Comparison of ENCODE assay signal across 8 cellular contexts in the genomic region with DNA sequence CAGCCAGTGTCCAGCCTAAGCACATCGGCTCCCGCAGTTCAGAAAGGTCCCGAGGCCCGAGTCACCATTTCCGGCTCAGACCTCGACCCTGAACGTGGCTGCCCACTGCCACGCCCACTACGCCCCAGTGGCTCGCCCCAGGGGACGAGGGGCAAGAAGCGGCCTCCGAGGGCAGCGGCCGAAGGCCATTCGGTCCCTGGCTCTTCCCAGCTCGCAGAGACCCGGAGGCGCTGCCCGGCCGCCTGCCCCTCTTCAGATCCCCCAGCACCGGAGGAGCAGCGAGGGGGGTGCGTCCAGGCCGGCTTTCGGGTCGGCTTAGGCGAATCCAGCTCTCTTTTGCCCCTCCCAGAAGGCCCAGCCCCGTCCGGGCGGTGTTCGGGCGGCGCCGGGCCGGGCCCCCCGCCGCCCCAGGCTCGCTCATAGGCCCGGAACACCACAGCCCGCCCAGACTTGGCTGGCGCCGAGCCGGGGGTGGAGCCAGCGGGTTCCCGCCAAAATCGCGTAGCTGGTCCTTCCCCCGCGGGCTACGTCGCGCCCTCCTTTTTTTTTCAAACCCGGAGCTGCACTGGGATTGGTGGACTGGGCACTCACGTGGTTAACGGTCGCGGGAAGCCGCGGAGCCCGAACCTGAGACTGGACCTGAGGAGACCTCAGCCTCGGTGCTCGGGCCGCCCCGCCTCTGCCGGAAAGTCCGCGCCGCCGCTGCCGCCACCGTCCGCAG. TPM values are rescaled to one million over a fixed set of nuclear protein-coding genes. Genes with fewer than 3 reads are reported as not detected.
DNase-seq lines count a peak whose midpoint lies in the region; ATAC-seq and TF ChIP-seq lines count a peak whose summit lies in the region.

Gene WEE1, plus strand, starts transcription at position 617 of the 721 bp plus-strand sequence. CDS start 264 bp downstream, outside the sequence.

- H3K27me3 ChIP-seq in SK-N-SH (ENCODE audit: insufficient read depth): no peaks in the 10 kb centered on the region

- H3K9me3 ChIP-seq in SK-N-SH: no peaks in the 10 kb centered on the region

- peak; percentile 90 for ATAC-seq in HG02610 (IDR thresholded peaks at IDR 0.05; ENCODE audit: unreplicated experiment)

- peaks cover 51% of the 10 kb centered on the region for H3K79me2 ChIP-seq in SK-N-SH (ENCODE audit: insufficient read depth)

- H3K27ac ChIP-seq in SK-N-SH (ENCODE audit: low read depth in 2 of 2, low read length in 1 of 2): peak within 1 kb of the TSS; percentile 95 to 99

- no peak for TF ChIP-seq RAD21 in SK-N-SH (IDR thresholded peaks at IDR 0.05; ENCODE audit: low read length)

- peak; percentile 98 for DNase-seq in GM10248 (ENCODE audit: extremely low spot score)
- DNase-seq in NCI-H1092 (lab: John Stamatoyannopoulos, UW): peak; percentile 98
- DNase-seq in SK-N-SH: peak; percentile 97
- peak; percentile 98 for DNase-seq in activated naive CD4-positive, alpha-beta T cell treated with anti-CD3 and anti-CD28 coated beads, Interleukin-2, amount 50 U/mL, for 16 hours
- peak; percentile 91 for DNase-seq in globus pallidus (ENCODE audit: low spot score)
- DNase-seq in nucleus accumbens (lab: John Stamatoyannopoulos, UW): peak; percentile 41 to 95 (median 85)
- DNase-seq in superior temporal gyrus (ENCODE audit: extremely low spot score): peak; percentile 93

- no peaks in the 10 kb centered on the region for H3K9me2 ChIP-seq in SK-N-SH

- WGBS in SK-N-SH (ENCODE audit: low lambda C conversion rate): 0% methylated on average over 12 of the region's 73 CpGs

- peaks cover 5% of the 10 kb centered on the region; the same call in 1 of the 2 replicates for H4K20me1 ChIP-seq in SK-N-SH (ENCODE audit: insufficient read depth)

- CTCF ChIA-PET in GM10248 (lab: Yijun Ruan, JAX) (interaction anchor here (0.8 to 2.6 kb wide), 10 partner anchors 11 to 186 kb away, joined by 3 to 11 read pairs (median 6); no protein-coding TSS in a partner anchor), SK-N-SH (lab: Yijun Ruan, JAX) (interaction anchor here (0.6 to 1.4 kb wide), 6 partner anchors 11 to 734 kb away, joined by 3 to 5 read pairs (median 4); no protein-coding TSS in a partner anchor)

- H3K4me2 ChIP-seq in SK-N-SH: peak within 1 kb of the TSS; percentile 90

- peaks cover 19% of the 10 kb centered on the region for H3F3A ChIP-seq in SK-N-SH (replicated peaks; ENCODE audit: insufficient read depth)

- H3K4me1 ChIP-seq in SK-N-SH (ENCODE audit: control insufficient read depth in 1 of 2, insufficient read depth in 2 of 2, low read depth in 1 of 2, low read length in 1 of 2): peaks cover 14 to 20% of the 10 kb centered on the region in 2 experiments

- peaks cover 19 to 22% of the 10 kb centered on the region in 2 experiments for H3K36me3 ChIP-seq in SK-N-SH (replicated peaks in 1 of 2; ENCODE audit: control insufficient read depth in 1 of 2, insufficient read depth in 2 of 2, low read length in 1 of 2)

- no peak within 1 kb of the TSS; the same call in 1 of the 2 replicates for H2AFZ ChIP-seq in SK-N-SH (ENCODE audit: low read depth)

- H3K9ac ChIP-seq in SK-N-SH: peak within 1 kb of the TSS; percentile 98

- peak; percentile 26 to 30; a peak in 1 of 4 replicates for TF ChIP-seq EP300 in SK-N-SH (IDR thresholded peaks at IDR 0.05; ENCODE audit: borderline replicate concordance in 1 of 2, low read depth in 1 of 2, low read length in 1 of 2)

- POLR2A ChIA-PET in GM10248 (lab: Yijun Ruan, JAX): interaction anchor here (0.5 to 1.6 kb wide), 11 partner anchors 12 to 229 kb away, joined by 3 to 5 read pairs (median 3); partner anchors contain the start of gene ZNF143
- POLR2A ChIA-PET in SK-N-SH (lab: Yijun Ruan, JAX): interaction anchor here (0.9 to 1.9 kb wide), 8 partner anchors 21 to 735 kb away, joined by 3 to 15 read pairs (median 3); partner anchors contain the start of gene ZNF143

- TF ChIP-seq CTCF in GM10248 (IDR thresholded peaks at IDR 0.05; ENCODE audit: control extremely low read depth, extremely low read depth, low read depth, missing control alignments) (no peak), SK-N-SH (IDR thresholded peaks at IDR 0.05) (no peak)

- peak within 1 kb of the TSS; percentile 70 to 89 for H3K4me3 ChIP-seq in SK-N-SH (ENCODE audit: low read depth in 2 of 2, low read length in 1 of 2)

TF ChIP-seq in SK-N-SH, 30 proteins besides CTCF, POLR2A, EP300 and RAD21 (continues in another document):
- TF ChIP-seq RXRA (IDR thresholded peaks at IDR 0.05; ENCODE audit: borderline replicate concordance, low read depth) (no peak), SIN3A (IDR thresholded peaks at IDR 0.05; ENCODE audit: borderline replicate concordance, low read depth, low read length) (no peak; the same call in 1 of the 2 replicates), FOXJ3 (CRISPR knock-in tag; IDR thresholded peaks at IDR 0.05) (peak; percentile 48; the same call in 1 of the 2 replicates), RFX5 (IDR thresholded peaks at IDR 0.05; ENCODE audit: low read length) (peak; percentile 59; the same call in 1 of the 2 replicates), MAX (IDR thresholded peaks at IDR 0.05; ENCODE audit: low read depth) (peak; percentile 61), FOXM1 (IDR thresholded peaks at IDR 0.05; ENCODE audit: low read depth) (peak; percentile 90), EZH2phosphoT487 (IDR thresholded peaks at IDR 0.05; ENCODE audit: borderline replicate concordance, low read depth) (no peak), YY1 (IDR thresholded peaks at IDR 0.05; ENCODE audit: low read depth) (peak; percentile 40; the same call in 1 of the 2 replicates), JUND (IDR thresholded peaks at IDR 0.05) (no peak), TCF12 (IDR thresholded peaks at IDR 0.05) (0 out of 2 replicates have a peak, but pooled peaks have one; percentile 1), NRF1 (IDR thresholded peaks at IDR 0.05; ENCODE audit: low read depth, low read length) (peak; percentile 31; the same call in 1 of the 2 replicates), MXI1 (IDR thresholded peaks at IDR 0.05; ENCODE audit: low read depth, low read length) (peak; percentile 75), ELF1 (IDR thresholded peaks at IDR 0.05) (peak; percentile 77), TEAD4 (IDR thresholded peaks at IDR 0.05; ENCODE audit: borderline replicate concordance, insufficient read depth) (no peak), GATA2 (CRISPR knock-in tag; IDR thresholded peaks at IDR 0.05) (no peak), NFIC (IDR thresholded peaks at IDR 0.05; ENCODE audit: borderline replicate concordance) (peak; percentile 59), USF1 (IDR thresholded peaks at IDR 0.05; ENCODE audit: borderline replicate concordance, low read depth) (peak; percentile 94), TAF1 (IDR thresholded peaks at IDR 0.05; ENCODE audit: borderline replicate concordance, low read depth, low read length) (peak; percentile 16), SMC3 (IDR thresholded peaks at IDR 0.05; ENCODE audit: low read depth, low read length) (no peak), GABPA (IDR thresholded peaks at IDR 0.05; ENCODE audit: low read depth) (peak; percentile 52), POLR2AphosphoS5 (IDR thresholded peaks at IDR 0.05; ENCODE audit: low read depth, low read length) (0 out of 2 replicates have a peak, but pooled peaks have one; percentile 4)
- TF ChIP-seq, protein P1, sequence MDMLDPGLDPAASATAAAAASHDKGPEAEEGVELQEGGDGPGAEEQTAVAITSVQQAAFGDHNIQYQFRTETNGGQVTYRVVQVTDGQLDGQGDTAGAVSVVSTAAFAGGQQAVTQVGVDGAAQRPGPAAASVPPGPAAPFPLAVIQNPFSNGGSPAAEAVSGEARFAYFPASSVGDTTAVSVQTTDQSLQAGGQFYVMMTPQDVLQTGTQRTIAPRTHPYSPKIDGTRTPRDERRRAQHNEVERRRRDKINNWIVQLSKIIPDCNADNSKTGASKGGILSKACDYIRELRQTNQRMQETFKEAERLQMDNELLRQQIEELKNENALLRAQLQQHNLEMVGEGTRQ (IDR thresholded peaks at IDR 0.05; ENCODE audit: borderline replicate concordance, low read depth, low read length): peak; percentile 47; the same call in 1 of the 2 replicates
- TF ChIP-seq, protein P2, sequence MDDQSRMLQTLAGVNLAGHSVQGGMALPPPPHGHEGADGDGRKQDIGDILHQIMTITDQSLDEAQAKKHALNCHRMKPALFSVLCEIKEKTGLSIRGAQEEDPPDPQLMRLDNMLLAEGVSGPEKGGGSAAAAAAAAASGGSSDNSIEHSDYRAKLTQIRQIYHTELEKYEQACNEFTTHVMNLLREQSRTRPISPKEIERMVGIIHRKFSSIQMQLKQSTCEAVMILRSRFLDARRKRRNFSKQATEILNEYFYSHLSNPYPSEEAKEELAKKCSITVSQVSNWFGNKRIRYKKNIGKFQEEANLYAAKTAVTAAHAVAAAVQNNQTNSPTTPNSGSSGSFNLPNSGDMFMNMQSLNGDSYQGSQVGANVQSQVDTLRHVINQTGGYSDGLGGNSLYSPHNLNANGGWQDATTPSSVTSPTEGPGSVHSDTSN (IDR thresholded peaks at IDR 0.05): no peak
- TF ChIP-seq, protein P3, sequence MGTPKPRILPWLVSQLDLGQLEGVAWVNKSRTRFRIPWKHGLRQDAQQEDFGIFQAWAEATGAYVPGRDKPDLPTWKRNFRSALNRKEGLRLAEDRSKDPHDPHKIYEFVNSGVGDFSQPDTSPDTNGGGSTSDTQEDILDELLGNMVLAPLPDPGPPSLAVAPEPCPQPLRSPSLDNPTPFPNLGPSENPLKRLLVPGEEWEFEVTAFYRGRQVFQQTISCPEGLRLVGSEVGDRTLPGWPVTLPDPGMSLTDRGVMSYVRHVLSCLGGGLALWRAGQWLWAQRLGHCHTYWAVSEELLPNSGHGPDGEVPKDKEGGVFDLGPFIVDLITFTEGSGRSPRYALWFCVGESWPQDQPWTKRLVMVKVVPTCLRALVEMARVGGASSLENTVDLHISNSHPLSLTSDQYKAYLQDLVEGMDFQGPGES (IDR thresholded peaks at IDR 0.05; ENCODE audit: low read depth, low read length): no peak

RNA-seq across cellular contexts. Expression of gene WEE1, which starts in this region (rescaled TPM):
- 16.9 and 20.6 TPM in 2 replicates for polyA plus RNA-seq in SK-N-SH (2012; rRNA removed)
- 18.0 and 21.1 TPM in 2 replicates for polyA plus RNA-seq in SK-N-SH (2012; cell fraction: cytosol; rRNA removed)
- polyA plus RNA-seq in SK-N-SH (2012; cell fraction: nucleus; rRNA removed): 27.1 and 54.9 TPM in 2 replicates

Comparison
In these comparisons a context has a peak if more than half of its experiments do, and no peak if none do; other contexts are left out.
1. Peak in every context shown above with its lines: DNase-seq, ATAC-seq, H3K4me3 ChIP-seq and H3K27ac ChIP-seq.